18 cellular contexts compared by ENCODE assay signal in genomic region chr10:14254368-14254767, GRCh38.
"Had no signal": no experiment of that assay in that cellular context is flagged by ENCODE, and none has a peak within 500 bp of the region (broad histone marks: within the 10 kb centered on the region; RNA-seq: fewer than 3 reads in every experiment).

No MANE protein-coding gene starts in this region.

- H3K9me3 ChIP-seq: ascending aorta, ovary, testis, upper lobe of right lung had no signal

- H3K4me3 Mint-ChIP-seq: activated naive CD8-positive, alpha-beta T cell treated with anti-CD3 and anti-CD28 coated beads, Interleukin-2, amount 10 ng/mL, durations not matched to agents 7 days and 5 days; neural crest cell; stimulated activated naive CD8-positive, alpha-beta T cell treated with anti-CD3 and anti-CD28 coated beads, Interleukin-15, amount 100 ng/mL, for 72 hours; T-helper 17 cell had no signal

- H3K27ac Mint-ChIP-seq: activated naive CD8-positive, alpha-beta T cell treated with anti-CD3 and anti-CD28 coated beads, Interleukin-2, amount 10 ng/mL, durations not matched to agents 7 days and 5 days; T-helper 17 cell had no signal

- H3K36me3 ChIP-seq: ascending aorta, ovary, upper lobe of right lung had no signal

- H3K27ac ChIP-seq: ascending aorta, epithelial cell of prostate, ovary, testis, upper lobe of right lung had no signal

- H3K27me3 ChIP-seq: ascending aorta, ovary, testis had no signal

- H3K4me1 Mint-ChIP-seq: activated naive CD8-positive, alpha-beta T cell treated with anti-CD3 and anti-CD28 coated beads, Interleukin-2, amount 10 ng/mL, durations not matched to agents 7 days and 5 days; neural crest cell; stimulated activated naive CD8-positive, alpha-beta T cell treated with anti-CD3 and anti-CD28 coated beads, Interleukin-15, amount 100 ng/mL, for 72 hours; T-helper 17 cell had no signal

- ATAC-seq: activated CD4-positive, CD25-positive, alpha-beta regulatory T cell treated with anti-CD3 and anti-CD28 coated beads, Interleukin-2, amount 50 U/mL, for 24 hours; stimulated activated naive CD8-positive, alpha-beta T cell treated with anti-CD3 and anti-CD28 coated beads, Interleukin-15, amount 100 ng/mL, for 72 hours; T-helper 17 cell; upper lobe of right lung had no signal

- H3K4me3 ChIP-seq: ascending aorta, ovary, testis, upper lobe of right lung had no signal

- H3K4me1 ChIP-seq: ascending aorta, testis, upper lobe of right lung had no signal

- DNase-seq: activated CD4-positive, alpha-beta T cell treated with anti-CD3 and anti-CD28 coated beads, Interleukin-2, amount 50 U/mL, for 48 hours; activated naive CD8-positive, alpha-beta T cell treated with anti-CD3 and anti-CD28 coated beads, Interleukin-2, amount 10 ng/mL, durations not matched to agents 7 days and 5 days; activated T-cell treated with anti-CD3 and anti-CD28 coated beads, Interleukin-2, amount 50 U/mL, for 48 hours; central memory CD4-positive, alpha-beta T cell; effector memory CD4-positive, alpha-beta T cell; hippocampal formation; ovary; retina; stimulated activated CD4-positive, alpha-beta T cell treated with anti-CD3 and anti-CD28 coated beads, Interleukin-15, amount 100 ng/mL, for 24 hours; stimulated activated CD4-positive, alpha-beta T cell treated with anti-CD3 and anti-CD28 coated beads, Interleukin-4, amount 100 ng/mL, for 24 hours; stimulated activated naive CD8-positive, alpha-beta T cell treated with anti-CD3 and anti-CD28 coated beads, Interleukin-15, amount 100 ng/mL, for 72 hours; T-helper 17 cell; testis; upper lobe of right lung had no signal

- H3K36me3 Mint-ChIP-seq: activated naive CD8-positive, alpha-beta T cell treated with anti-CD3 and anti-CD28 coated beads, Interleukin-2, amount 10 ng/mL, durations not matched to agents 7 days and 5 days had no signal
